19 cellular contexts compared by ENCODE assay signal in the genomic region with DNA sequence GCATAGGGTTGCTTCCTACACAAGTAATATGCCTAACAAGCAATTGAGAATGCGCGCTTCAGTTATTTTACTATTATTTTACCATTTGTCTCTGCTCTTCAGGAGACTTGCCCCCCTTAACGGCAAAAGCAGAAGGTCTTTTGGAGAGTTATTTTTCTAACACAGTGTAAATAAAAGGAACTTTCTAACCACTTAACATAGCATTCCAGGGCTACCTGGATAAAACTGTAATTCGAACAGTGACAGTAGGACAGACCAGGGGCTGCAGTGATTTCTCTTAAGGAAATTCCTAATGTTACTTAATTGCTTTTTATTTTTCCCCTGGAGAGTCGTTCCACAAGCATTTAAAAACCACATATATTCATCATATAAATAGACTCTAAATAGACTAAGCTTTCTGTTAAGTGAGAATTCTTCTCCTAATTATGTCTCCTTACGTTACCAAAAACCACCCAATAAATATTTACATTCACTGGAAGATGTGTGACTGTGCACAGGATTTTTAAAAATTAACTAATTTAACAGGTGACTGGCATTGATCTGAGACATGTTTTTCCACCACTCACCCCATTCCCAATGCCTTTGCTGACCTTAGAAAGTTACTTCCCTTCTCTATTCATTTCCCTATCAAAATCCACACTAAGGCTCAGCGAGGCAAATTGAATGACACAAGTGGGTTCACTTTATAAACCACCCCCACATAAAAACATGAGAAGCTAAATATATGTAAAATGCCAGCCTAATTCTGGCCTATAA.
"Had no signal": no experiment of that assay in that cellular context is flagged by ENCODE, and none has a peak within 500 bp of the region (broad histone marks: within the 10 kb centered on the region; RNA-seq: fewer than 3 reads in every experiment).

No MANE protein-coding gene starts in this region.

- H3K4me3 ChIP-seq: left ventricle myocardium inferior, right atrium auricular region, tibial nerve had no signal

- H3K27me3 Mint-ChIP-seq: activated naive CD8-positive, alpha-beta T cell treated with anti-CD3 and anti-CD28 coated beads, Interleukin-2, amount 50 U/mL, for 24 hours had no signal

- DNase-seq: activated CD4-positive, alpha-beta T cell treated with anti-CD3 and anti-CD28 coated beads, Interleukin-2, amount 50 U/mL, for 1 hour; activated CD4-positive, CD25-positive, alpha-beta regulatory T cell treated with anti-CD3 and anti-CD28 coated beads, Interleukin-2, amount 50 U/mL, for 72 hours; activated CD8-positive, alpha-beta memory T cell treated with anti-CD3 and anti-CD28 coated beads, Interleukin-2, amount 50 U/mL, for 4 hours; activated naive CD4-positive, alpha-beta T cell treated with anti-CD3 and anti-CD28 coated beads, Interleukin-2, amount 10 ng/mL, durations not matched to agents 7 days and 5 days; activated naive CD8-positive, alpha-beta T cell treated with anti-CD3 and anti-CD28 coated beads, Interleukin-2, amount 50 U/mL, for 24 hours; activated T-cell treated with anti-CD3 and anti-CD28 coated beads, Interleukin-2, amount 50 U/mL, for 4 hours; aorta; cortex of kidney; head of caudate nucleus; kidney; left ventricle myocardium inferior; mammary epithelial cell; occipital lobe; stimulated activated CD4-positive, alpha-beta T cell treated with anti-CD3 and anti-CD28 coated beads, Interleukin-2, amount 100 ng/mL, for 24 hours; stimulated activated naive CD8-positive, alpha-beta T cell treated with anti-CD3 and anti-CD28 coated beads, Interleukin-15, Interleukin-2, amounts not matched to agents 100 U/mL and 50 U/mL, for 24 hours; substantia nigra had no signal

- H3K4me3 Mint-ChIP-seq: activated naive CD4-positive, alpha-beta T cell treated with anti-CD3 and anti-CD28 coated beads, Interleukin-2, amount 10 ng/mL, durations not matched to agents 7 days and 5 days; activated naive CD8-positive, alpha-beta T cell treated with anti-CD3 and anti-CD28 coated beads, Interleukin-2, amount 50 U/mL, for 24 hours; activated T-cell treated with anti-CD3 and anti-CD28 coated beads, Interleukin-2, amount 50 U/mL, for 4 hours had no signal

- H3K36me3 ChIP-seq: left ventricle myocardium inferior, right atrium auricular region, tibial nerve had no signal

- ATAC-seq: activated naive CD8-positive, alpha-beta T cell treated with anti-CD3 and anti-CD28 coated beads, Interleukin-2, amount 50 U/mL, for 24 hours; activated T-cell treated with anti-CD3 and anti-CD28 coated beads, Interleukin-2, amount 50 U/mL, for 4 hours; stimulated activated naive CD8-positive, alpha-beta T cell treated with anti-CD3 and anti-CD28 coated beads, Interleukin-15, Interleukin-2, amounts not matched to agents 100 U/mL and 50 U/mL, for 24 hours had no signal

- H3K9me3 Mint-ChIP-seq: activated naive CD4-positive, alpha-beta T cell treated with anti-CD3 and anti-CD28 coated beads, Interleukin-2, amount 10 ng/mL, durations not matched to agents 7 days and 5 days; activated naive CD8-positive, alpha-beta T cell treated with anti-CD3 and anti-CD28 coated beads, Interleukin-2, amount 50 U/mL, for 24 hours; activated T-cell treated with anti-CD3 and anti-CD28 coated beads, Interleukin-2, amount 50 U/mL, for 4 hours had no signal

- H3K27me3 ChIP-seq: right atrium auricular region, tibial nerve had no signal

- H3K27ac ChIP-seq: left ventricle myocardium inferior, right atrium auricular region, tibial nerve, VCaP had no signal

- H3K36me3 Mint-ChIP-seq: activated naive CD4-positive, alpha-beta T cell treated with anti-CD3 and anti-CD28 coated beads, Interleukin-2, amount 10 ng/mL, durations not matched to agents 7 days and 5 days had no signal

- H3K27ac Mint-ChIP-seq: activated naive CD4-positive, alpha-beta T cell treated with anti-CD3 and anti-CD28 coated beads, Interleukin-2, amount 10 ng/mL, durations not matched to agents 7 days and 5 days; activated naive CD8-positive, alpha-beta T cell treated with anti-CD3 and anti-CD28 coated beads, Interleukin-2, amount 50 U/mL, for 24 hours had no signal

- H3K9me3 ChIP-seq: left ventricle myocardium inferior, right atrium auricular region, tibial nerve had no signal
